ENCODE assay signal across 8 cellular contexts in genomic region chr1:41516168-41516961, GRCh38. TPM values are rescaled to one million over a fixed set of nuclear protein-coding genes. Genes with fewer than 3 reads are reported as not detected.
DNase-seq lines count a peak whose midpoint lies in the region; ATAC-seq and TF ChIP-seq lines count a peak whose summit lies in the region.

No MANE protein-coding gene starts in this region.

- 12 to 19% methylated on average over 36 to 51 of the region's 51 CpGs for WGBS in esophagus, 2 donors

- TF ChIP-seq CTCF in AG04449 (IDR thresholded peaks at IDR 0.05; ENCODE audit: insufficient read depth, low read length, missing control alignments), result peak; percentile 99

- H3K4me3 ChIP-seq in AG04449 (ENCODE audit: low read depth, low read length), result peak overlapping the region; percentile 13
- peak overlapping the region; percentile 17 to 29 for H3K4me3 ChIP-seq in esophagus (ENCODE audit: low read depth in 1 of 2, low read length in 2 of 2)
- peak overlapping the region; percentile 20 for H3K4me3 ChIP-seq in mucosa of stomach (ENCODE audit: low read length)

- H3K27me3 ChIP-seq in esophagus (ENCODE audit: control insufficient read depth in 1 of 2, insufficient read depth in 2 of 2, low read length in 2 of 2), result no peaks in the 10 kb centered on the region
- H3K27me3 ChIP-seq in mucosa of stomach (ENCODE audit: control insufficient read depth, insufficient read depth, low read length), result no peaks in the 10 kb centered on the region

- no peak for DNase-seq in AG04449 (ENCODE audit: low read depth, low spot score)
- DNase-seq in HT-29 (ENCODE audit: low spot score), result peak; percentile 90
- DNase-seq in NOMO-1 treated with dmso at 0.1 percent for 144 hours (lab: John Stamatoyannopoulos, UW; ENCODE audit: unreplicated experiment), result peak; percentile 15
- peak; percentile 38 for DNase-seq in activated T-cell treated with anti-CD3 and anti-CD28 coated beads for 4 hours
- peak; percentile 45 for DNase-seq in stimulated activated CD8-positive, alpha-beta memory T cell treated with anti-CD3 and anti-CD28 coated beads, Interleukin-4, amount 100 ng/mL, for 24 hours (ENCODE audit: low read depth)

- peak overlapping the region; percentile 56 for H3K9ac ChIP-seq in mucosa of stomach (ENCODE audit: low read length)

- H3K4me1 ChIP-seq in esophagus (ENCODE audit: control insufficient read depth in 2 of 2, insufficient read depth in 2 of 2, low read length in 1 of 2) (peaks cover 0 to 10% of the 10 kb centered on the region in 2 donors), mucosa of stomach (ENCODE audit: control insufficient read depth, insufficient read depth, low read length) (peaks cover 52% of the 10 kb centered on the region)

- CTCF ChIA-PET in AG04449 (lab: Yijun Ruan, JAX), result interaction anchor here (0.5 to 10.2 kb wide), 48 partner anchors 8 to 657 kb away, joined by 3 to 116 read pairs (median 4); no protein-coding TSS in a partner anchor

- no peaks in the 10 kb centered on the region for H3K9me3 ChIP-seq in esophagus (ENCODE audit: control insufficient read depth in 2 of 2, insufficient read depth in 1 of 2, low read depth in 1 of 2, low read length in 1 of 2)
- no peaks in the 10 kb centered on the region for H3K9me3 ChIP-seq in mucosa of stomach (ENCODE audit: control insufficient read depth, low read length)

- POLR2A ChIA-PET in AG04449 (lab: Yijun Ruan, JAX), result interaction anchor here (1.0 kb wide), 1 partner anchor 146 kb away, joined by 3 read pairs; no protein-coding TSS in a partner anchor

- H3K36me3 ChIP-seq in esophagus (ENCODE audit: control insufficient read depth in 2 of 2, insufficient read depth in 2 of 2, low read length in 1 of 2) (peaks cover 0 to 10% of the 10 kb centered on the region in 2 donors), mucosa of stomach (ENCODE audit: control insufficient read depth, insufficient read depth, low read length) (no peaks in the 10 kb centered on the region)

- no peak overlapping the region for H3K27ac ChIP-seq in esophagus (ENCODE audit: low read depth in 2 of 2, low read length in 1 of 2)

- ATAC-seq in GM18867 (IDR thresholded peaks at IDR 0.05; ENCODE audit: unreplicated experiment), result peak; percentile 67

RNA-seq across cellular contexts. Expression of gene EDN2, which starts 31.9 kb away (rescaled TPM):
- total RNA-seq in HT-29 (2014; rRNA removed; shearing (Covaris generic)), result 0.37 and 0.46 TPM in 2 replicates
- 10 to 100 TPM in 1 of 2 donors, 1 to 10 TPM in 1; 6.9 to 32.1 TPM for polyA plus RNA-seq in esophagus
